1 cellular context compared by ENCODE assay signal in the genomic region with DNA sequence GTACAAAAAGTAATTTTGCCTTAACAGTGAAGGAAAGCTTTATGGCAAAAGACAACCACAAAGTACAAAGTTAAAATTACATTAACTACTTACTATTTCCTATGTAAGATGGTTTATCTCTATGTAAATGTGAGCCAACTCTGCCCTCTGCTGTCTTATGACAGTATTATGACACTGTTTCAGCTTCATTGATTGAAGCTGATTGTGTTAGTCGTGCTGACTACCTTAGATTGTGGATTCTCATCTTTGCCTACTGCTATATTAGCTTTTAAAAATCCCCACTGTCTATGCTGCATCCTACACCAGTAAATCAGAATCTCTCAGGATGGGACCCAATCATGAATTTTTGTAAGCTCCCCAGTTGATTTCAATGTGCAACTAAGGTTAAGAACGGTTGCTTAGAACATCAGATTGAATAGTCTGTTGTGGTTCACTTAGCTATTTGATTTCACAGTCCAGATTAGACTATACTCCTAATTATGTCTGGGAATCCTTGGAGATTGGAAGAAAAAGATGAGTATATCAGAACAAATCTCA.
TF ChIP-seq lines count a peak whose summit lies in the region.

No MANE protein-coding gene starts in this region.

TF ChIP-seq in HCT116, 20 proteins besides CTCF, POLR2A, EP300 and RAD21 (continued from another document):
- no peak for TF ChIP-seq ZBTB33 (IDR thresholded peaks at IDR 0.05; ENCODE audit: extremely low read depth, insufficient replicate concordance, low read length)
